1 cellular context compared by ENCODE assay signal in genomic region chr2:216107760-216108159, GRCh38.
TF ChIP-seq lines count a peak whose summit lies in the region.

No MANE protein-coding gene starts in this region.

TF ChIP-seq in H1, 55 proteins besides CTCF, POLR2A, EP300 and RAD21:
- TF ChIP-seq CBX5 (IDR thresholded peaks at IDR 0.05; ENCODE audit: low read depth, low read length) (no peak), HDAC6 (IDR thresholded peaks at IDR 0.05; ENCODE audit: low read depth, low read length) (no peak)
TF ChIP-seq in H1: peak in this region for 0.
